In the genomic region with DNA sequence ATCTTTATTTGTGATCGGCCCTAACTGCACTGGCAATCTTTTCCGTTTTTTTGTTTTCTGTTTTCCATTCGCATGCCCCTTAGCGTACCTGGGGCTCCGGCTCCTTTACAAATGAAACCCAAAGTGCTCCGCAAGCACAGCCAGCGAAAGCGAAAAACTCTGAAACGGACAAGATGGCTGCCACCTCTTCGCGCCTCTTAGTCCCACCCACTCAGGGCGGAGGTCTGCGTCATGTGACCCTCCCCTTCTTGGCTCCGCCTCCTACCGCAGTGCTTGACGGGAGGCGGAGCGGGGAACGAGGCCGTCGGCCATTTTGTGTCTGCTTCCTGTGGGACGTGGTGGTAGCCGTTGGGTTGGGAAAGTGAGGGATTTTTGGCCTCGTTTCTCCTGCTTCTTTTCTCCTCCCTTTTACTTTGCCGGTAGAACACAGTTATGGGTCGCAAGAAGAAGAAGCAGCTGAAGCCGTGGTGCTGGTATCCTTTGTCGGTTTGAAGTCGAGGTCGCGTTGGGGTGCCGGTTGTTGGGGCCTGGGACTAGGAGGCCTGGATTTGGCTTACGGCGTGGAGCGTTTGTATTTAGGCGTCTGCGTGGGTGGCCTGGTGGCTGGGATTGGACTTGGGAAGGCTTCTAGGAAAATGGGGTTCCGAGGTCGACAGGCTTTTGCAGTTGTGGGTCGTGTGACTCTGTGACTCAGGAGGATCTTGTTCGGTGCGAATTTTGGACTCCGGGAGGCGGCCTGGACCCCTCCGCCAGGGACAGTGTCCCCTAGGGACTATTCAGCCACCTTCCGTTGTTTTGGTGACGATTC, we compare ENCODE assay signal across 8 cellular contexts. TPM values are rescaled to one million over a fixed set of nuclear protein-coding genes. Genes with fewer than 3 reads are reported as not detected.
DNase-seq lines count a peak whose midpoint lies in the region; ATAC-seq and TF ChIP-seq lines count a peak whose summit lies in the region.

A gene (plus strand): TSS at position 304 of the 808 bp plus-strand sequence. CDS start 129 bp downstream, at position 433.

- peaks cover 27% of the 10 kb centered on the region for H3K4me1 Mint-ChIP-seq in T-helper 17 cell
- H3K4me1 Mint-ChIP-seq in progenitor cell of endocrine pancreas (ENCODE audit: low read depth), result peaks cover 21% of the 10 kb centered on the region

- in situ Hi-C loops in GM13976 (cut with MboI; ENCODE audit: low sequenced_read_pairs, unreplicated experiment), result no loop called here

- H3K36me3 Mint-ChIP-seq in T-helper 17 cell (ENCODE audit: low read depth) (peaks cover 12% of the 10 kb centered on the region), progenitor cell of endocrine pancreas (ENCODE audit: insufficient read depth) (peaks cover 11% of the 10 kb centered on the region)

- H3K27me3 Mint-ChIP-seq in T-helper 17 cell (no peaks in the 10 kb centered on the region), progenitor cell of endocrine pancreas (no peaks in the 10 kb centered on the region)

- H3K36me3 ChIP-seq in left ventricle myocardium inferior, result peaks cover 30% of the 10 kb centered on the region

- H3K9me3 Mint-ChIP-seq in progenitor cell of endocrine pancreas (ENCODE audit: low read depth), result no peaks in the 10 kb centered on the region

- TF ChIP-seq CTCF in GM13976 (IDR thresholded peaks at IDR 0.05; ENCODE audit: borderline replicate concordance, control extremely low read depth, extremely low read depth, insufficient read depth, missing control alignments) (no peak), left ventricle myocardium inferior (IDR thresholded peaks at IDR 0.05; ENCODE audit: borderline replicate concordance) (no peak), progenitor cell of endocrine pancreas (IDR thresholded peaks at IDR 0.05; ENCODE audit: unreplicated experiment) (peak; percentile 8)

- intact Hi-C loops in left ventricle myocardium inferior (cut with micrococcal nuclease), result no loop called here

- ATAC-seq in HG02884 (IDR thresholded peaks at IDR 0.05; ENCODE audit: unreplicated experiment), result peak; percentile 89
- peak; percentile 98 for ATAC-seq in T-helper 17 cell

- DNase-seq in GM13976 (ENCODE audit: low spot score) (peak; percentile 93), NCI-H1694 treated with DMSO at 0.1 percent for 48 hours (lab: John Stamatoyannopoulos, UW) (peak; percentile 98), T-helper 17 cell (peak; percentile 86 to 92 (median 91)), amygdala (lab: John Stamatoyannopoulos, UW) (peak; percentile 22 to 96 (median 88)), left ventricle myocardium inferior (peak; percentile 95), progenitor cell of endocrine pancreas (ENCODE audit: low spot score, unreplicated experiment) (peak; percentile 85), ureter (ENCODE audit: low spot score) (peak; percentile 97)

- peaks cover 65% of the 10 kb centered on the region for H3K4me1 ChIP-seq in left ventricle myocardium inferior

- H3K27ac Mint-ChIP-seq in T-helper 17 cell (peak within 1 kb of the TSS; percentile 100), progenitor cell of endocrine pancreas (peak within 1 kb of the TSS; percentile 100)

- H3K9me3 ChIP-seq in T-helper 17 cell (ENCODE audit: control insufficient read depth, low read length, poor library complexity, severe bottlenecking) (no peaks in the 10 kb centered on the region), left ventricle myocardium inferior (replicated peaks) (no peaks in the 10 kb centered on the region)

- H3K27me3 ChIP-seq in left ventricle myocardium inferior (ENCODE audit: low read depth), result no peaks in the 10 kb centered on the region

- peak within 1 kb of the TSS; percentile 99 for H3K4me3 Mint-ChIP-seq in T-helper 17 cell
- H3K4me3 Mint-ChIP-seq in progenitor cell of endocrine pancreas (ENCODE audit: low read depth), result peak within 1 kb of the TSS; percentile 99

- H3K27ac ChIP-seq in left ventricle myocardium inferior (replicated peaks), result peak within 1 kb of the TSS; percentile 92

- H3K4me3 ChIP-seq in left ventricle myocardium inferior, result peak within 1 kb of the TSS; percentile 87

RNA-seq across cellular contexts. Expression of the gene that starts here (rescaled TPM):
- total RNA-seq in T-helper 17 cell (100 to 1,000 TPM; 259 to 269 TPM), left ventricle myocardium inferior (54.5 TPM), progenitor cell of endocrine pancreas (226 and 240 TPM in 2 replicates), ureter (231 TPM)

Comparison
In these comparisons a context has a peak if more than half of its experiments do, and no peak if none do; other contexts are left out.
1. Peak in every context shown above with its lines: DNase-seq, ATAC-seq, H3K4me3 ChIP-seq and H3K27ac ChIP-seq.